Comparison of ENCODE assay signal across 1 cellular context in genomic region chr22:32127904-32128303, GRCh38.
TF ChIP-seq lines count a peak whose summit lies in the region.

No MANE protein-coding gene starts in this region.

TF ChIP-seq in WTC11, 78 proteins besides CTCF, POLR2A, EP300 and RAD21 (continued from another document):
- TF ChIP-seq ZNF671 (CRISPR knock-in tag; IDR thresholded peaks at IDR 0.05): no peak
- TF ChIP-seq ESRRA (CRISPR knock-in tag; IDR thresholded peaks at IDR 0.05; ENCODE audit: borderline replicate concordance): no peak
- TF ChIP-seq, protein P1, sequence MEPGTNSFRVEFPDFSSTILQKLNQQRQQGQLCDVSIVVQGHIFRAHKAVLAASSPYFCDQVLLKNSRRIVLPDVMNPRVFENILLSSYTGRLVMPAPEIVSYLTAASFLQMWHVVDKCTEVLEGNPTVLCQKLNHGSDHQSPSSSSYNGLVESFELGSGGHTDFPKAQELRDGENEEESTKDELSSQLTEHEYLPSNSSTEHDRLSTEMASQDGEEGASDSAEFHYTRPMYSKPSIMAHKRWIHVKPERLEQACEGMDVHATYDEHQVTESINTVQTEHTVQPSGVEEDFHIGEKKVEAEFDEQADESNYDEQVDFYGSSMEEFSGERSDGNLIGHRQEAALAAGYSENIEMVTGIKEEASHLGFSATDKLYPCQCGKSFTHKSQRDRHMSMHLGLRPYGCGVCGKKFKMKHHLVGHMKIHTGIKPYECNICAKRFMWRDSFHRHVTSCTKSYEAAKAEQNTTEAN (CRISPR knock-in tag; IDR thresholded peaks at IDR 0.05): no peak
- TF ChIP-seq ELF4 (CRISPR knock-in tag; IDR thresholded peaks at IDR 0.05; ENCODE audit: low read depth): no peak
- no peak for TF ChIP-seq ZNF416 (CRISPR knock-in tag; IDR thresholded peaks at IDR 0.05)
- TF ChIP-seq MAX (CRISPR knock-in tag; IDR thresholded peaks at IDR 0.05): no peak; the same call in 1 of the 2 replicates
- no peak for TF ChIP-seq CREM (CRISPR knock-in tag; IDR thresholded peaks at IDR 0.05)
